In genomic region chr17:37643118-37643766, GRCh38 we compare ENCODE assay signal across 1 cellular context.
A peak's percentile ranks its signal among the peaks of the same experiment; 100 is the strongest.
TF ChIP-seq lines count a peak whose summit lies in the region.

TSS of gene DDX52 (minus strand) at chr17:37643446. CDS start at chr17:37643420, 26 bp downstream.

TF ChIP-seq in HEK293, 187 proteins besides CTCF, POLR2A, EP300 and RAD21 (continued from another document and continues in another):
- no peak for TF ChIP-seq ZNF26 (tag by site-specific recombination; IDR thresholded peaks at IDR 0.05)
- no peak for TF ChIP-seq ZNF148 (tag by site-specific recombination; IDR thresholded peaks at IDR 0.05; ENCODE audit: borderline replicate concordance)
- no peak for TF ChIP-seq ZNF530 (tag by site-specific recombination; IDR thresholded peaks at IDR 0.05; ENCODE audit: low read depth)
- no peak for TF ChIP-seq ZNF488 (tag by site-specific recombination; IDR thresholded peaks at IDR 0.05)
- no peak for TF ChIP-seq ZNF350 (tag by site-specific recombination; IDR thresholded peaks at IDR 0.05)
- TF ChIP-seq ZNF510 (tag by site-specific recombination; IDR thresholded peaks at IDR 0.05; ENCODE audit: insufficient replicate concordance): no peak
- TF ChIP-seq ZNF843 (tag by site-specific recombination; IDR thresholded peaks at IDR 0.05): no peak
- no peak for TF ChIP-seq ZNF140 (tag by site-specific recombination; IDR thresholded peaks at IDR 0.05)
- no peak for TF ChIP-seq ZNF274 (IDR thresholded peaks at IDR 0.05; ENCODE audit: low read length)
- no peak for TF ChIP-seq ZNF274 (tag by site-specific recombination; IDR thresholded peaks at IDR 0.05; ENCODE audit: borderline replicate concordance)
- peak; percentile 96 for TF ChIP-seq ZNF133 (tag by site-specific recombination; IDR thresholded peaks at IDR 0.05)
- peak; percentile 14; the same call in 1 of the 2 replicates for TF ChIP-seq ZNF692 (tag by site-specific recombination; IDR thresholded peaks at IDR 0.05)
- no peak for TF ChIP-seq ZNF555 (tag by site-specific recombination; conservative IDR thresholded peaks at IDR 0.05)
- TF ChIP-seq ZNF433 (tag by site-specific recombination; IDR thresholded peaks at IDR 0.05; ENCODE audit: low read depth): no peak
- no peak for TF ChIP-seq ZBTB49 (tag by site-specific recombination; IDR thresholded peaks at IDR 0.05; ENCODE audit: low read depth)
- peak; percentile 9; the same call in 1 of the 2 replicates for TF ChIP-seq ZBTB6 (tag by site-specific recombination; IDR thresholded peaks at IDR 0.05)
- TF ChIP-seq ZNF626 (tag by site-specific recombination; IDR thresholded peaks at IDR 0.05): no peak
- no peak for TF ChIP-seq MEIS1 (CRISPR knock-in tag; IDR thresholded peaks at IDR 0.05; ENCODE audit: borderline replicate concordance)
- TF ChIP-seq ZNF366 (tag by site-specific recombination; conservative IDR thresholded peaks at IDR 0.05): peak; percentile 70
- no peak for TF ChIP-seq ZNF404 (tag by site-specific recombination; IDR thresholded peaks at IDR 0.05)
- no peak for TF ChIP-seq SALL2 (tag by site-specific recombination; IDR thresholded peaks at IDR 0.05; ENCODE audit: borderline replicate concordance)
- peak; percentile 64 for TF ChIP-seq ZNF660 (tag by site-specific recombination; IDR thresholded peaks at IDR 0.05)
- TF ChIP-seq TRIM28 (IDR thresholded peaks at IDR 0.05; ENCODE audit: borderline replicate concordance, low read length): no peak
- TF ChIP-seq ZNF48 (tag by site-specific recombination; IDR thresholded peaks at IDR 0.05): no peak
- no peak for TF ChIP-seq FEZF1 (tag by site-specific recombination; IDR thresholded peaks at IDR 0.05)
- no peak for TF ChIP-seq ZNF596 (tag by site-specific recombination; IDR thresholded peaks at IDR 0.05)
- TF ChIP-seq SCRT1 (tag by site-specific recombination; IDR thresholded peaks at IDR 0.05; ENCODE audit: borderline replicate concordance): no peak
- TF ChIP-seq PRDM6 (tag by site-specific recombination; IDR thresholded peaks at IDR 0.05): no peak
- no peak for TF ChIP-seq SETDB1 (IDR thresholded peaks at IDR 0.05; ENCODE audit: insufficient read length, low read length)
- no peak for TF ChIP-seq ZNF138 (tag by site-specific recombination; IDR thresholded peaks at IDR 0.05; ENCODE audit: borderline replicate concordance)
- TF ChIP-seq GFI1B (tag by site-specific recombination; IDR thresholded peaks at IDR 0.05): no peak
- TF ChIP-seq ZNF23 (tag by site-specific recombination; IDR thresholded peaks at IDR 0.05; ENCODE audit: borderline replicate concordance): no peak
- TF ChIP-seq PRDM2 (tag by site-specific recombination; IDR thresholded peaks at IDR 0.05; ENCODE audit: borderline replicate concordance): no peak
- no peak for TF ChIP-seq ZBTB7A (tag by site-specific recombination; IDR thresholded peaks at IDR 0.05; ENCODE audit: low read depth)
- TF ChIP-seq ZNF416 (tag by site-specific recombination; IDR thresholded peaks at IDR 0.05): no peak
- TF ChIP-seq ZXDB (tag by site-specific recombination; IDR thresholded peaks at IDR 0.05): no peak
- peak; percentile 65 for TF ChIP-seq SP2 (tag by site-specific recombination; IDR thresholded peaks at IDR 0.05)
- peak; percentile 95 for TF ChIP-seq ZNF629 (tag by site-specific recombination; IDR thresholded peaks at IDR 0.05)
- no peak for TF ChIP-seq REST (tag by site-specific recombination; IDR thresholded peaks at IDR 0.05)
- no peak for TF ChIP-seq ZNF777 (tag by site-specific recombination; IDR thresholded peaks at IDR 0.05; ENCODE audit: borderline replicate concordance)
